ENCODE assay signal across 1 cellular context in the genomic region with DNA sequence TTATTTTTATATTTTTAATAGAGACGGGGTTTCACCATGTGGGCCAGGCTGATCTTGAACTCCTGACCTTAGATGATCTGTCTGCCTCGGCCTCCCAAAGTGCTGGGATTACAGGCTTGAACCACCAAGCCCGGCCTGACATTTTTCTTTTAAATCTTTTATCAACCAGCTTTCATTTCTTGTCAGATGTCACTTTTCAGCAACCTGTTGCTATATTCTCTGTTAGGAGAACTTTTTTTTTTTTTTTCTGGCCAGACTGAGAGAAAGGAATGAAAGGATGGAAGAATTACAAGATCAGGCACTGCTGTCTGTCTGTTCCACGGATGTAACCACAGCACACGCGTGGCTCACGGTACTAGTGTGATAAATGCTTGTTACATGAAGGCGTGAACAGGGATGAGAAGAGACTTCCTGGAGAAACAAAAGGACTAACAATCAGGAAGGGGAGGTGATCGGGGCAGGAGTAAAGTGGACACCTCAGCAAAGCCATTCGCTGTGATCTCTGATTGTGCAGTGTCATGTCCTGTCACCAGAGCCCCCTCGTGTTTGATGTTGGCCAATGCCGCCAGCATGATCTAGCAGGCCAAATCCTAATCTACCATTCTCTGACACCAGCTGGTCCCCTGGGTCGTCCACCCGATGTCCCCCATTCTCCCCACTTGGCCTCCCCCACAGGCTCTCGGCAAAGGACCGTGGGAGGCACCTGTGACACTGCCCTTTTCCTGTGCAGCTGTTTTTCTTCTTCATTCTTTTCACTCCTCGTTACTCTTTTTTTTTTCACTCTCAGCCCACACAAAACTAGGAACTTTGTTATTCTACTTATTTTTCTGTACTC.
TF ChIP-seq lines count a peak whose summit lies in the region.

No MANE protein-coding gene starts in this region.

TF ChIP-seq in IMR-90, 13 proteins besides CTCF, POLR2A, EP300 and RAD21 (continued from another document):
- no peak for TF ChIP-seq RFX5 (IDR thresholded peaks at IDR 0.05; ENCODE audit: low read depth, low read length)
- no peak for TF ChIP-seq MAZ (IDR thresholded peaks at IDR 0.05; ENCODE audit: borderline replicate concordance, low read depth, low read length)
- peak; percentile 75 for TF ChIP-seq NFE2L2 (IDR thresholded peaks at IDR 0.05; ENCODE audit: low read depth, low read length)
- TF ChIP-seq CEBPB (IDR thresholded peaks at IDR 0.05; ENCODE audit: low read depth, low read length): no peak
- TF ChIP-seq RCOR1 (IDR thresholded peaks at IDR 0.05; ENCODE audit: insufficient replicate concordance, low read length): no peak
- TF ChIP-seq MAFK (IDR thresholded peaks at IDR 0.05; ENCODE audit: low read depth, low read length): peak; percentile 9; the same call in 1 of the 2 replicates
